ENCODE assay signal across 1 cellular context in genomic region chr17:17043668-17044226, GRCh38.
TF ChIP-seq lines count a peak whose summit lies in the region.

No MANE protein-coding gene starts in this region.

TF ChIP-seq in GM23338, 12 proteins besides CTCF, POLR2A, EP300 and RAD21 (continued from another document):
- TF ChIP-seq, protein P1, sequence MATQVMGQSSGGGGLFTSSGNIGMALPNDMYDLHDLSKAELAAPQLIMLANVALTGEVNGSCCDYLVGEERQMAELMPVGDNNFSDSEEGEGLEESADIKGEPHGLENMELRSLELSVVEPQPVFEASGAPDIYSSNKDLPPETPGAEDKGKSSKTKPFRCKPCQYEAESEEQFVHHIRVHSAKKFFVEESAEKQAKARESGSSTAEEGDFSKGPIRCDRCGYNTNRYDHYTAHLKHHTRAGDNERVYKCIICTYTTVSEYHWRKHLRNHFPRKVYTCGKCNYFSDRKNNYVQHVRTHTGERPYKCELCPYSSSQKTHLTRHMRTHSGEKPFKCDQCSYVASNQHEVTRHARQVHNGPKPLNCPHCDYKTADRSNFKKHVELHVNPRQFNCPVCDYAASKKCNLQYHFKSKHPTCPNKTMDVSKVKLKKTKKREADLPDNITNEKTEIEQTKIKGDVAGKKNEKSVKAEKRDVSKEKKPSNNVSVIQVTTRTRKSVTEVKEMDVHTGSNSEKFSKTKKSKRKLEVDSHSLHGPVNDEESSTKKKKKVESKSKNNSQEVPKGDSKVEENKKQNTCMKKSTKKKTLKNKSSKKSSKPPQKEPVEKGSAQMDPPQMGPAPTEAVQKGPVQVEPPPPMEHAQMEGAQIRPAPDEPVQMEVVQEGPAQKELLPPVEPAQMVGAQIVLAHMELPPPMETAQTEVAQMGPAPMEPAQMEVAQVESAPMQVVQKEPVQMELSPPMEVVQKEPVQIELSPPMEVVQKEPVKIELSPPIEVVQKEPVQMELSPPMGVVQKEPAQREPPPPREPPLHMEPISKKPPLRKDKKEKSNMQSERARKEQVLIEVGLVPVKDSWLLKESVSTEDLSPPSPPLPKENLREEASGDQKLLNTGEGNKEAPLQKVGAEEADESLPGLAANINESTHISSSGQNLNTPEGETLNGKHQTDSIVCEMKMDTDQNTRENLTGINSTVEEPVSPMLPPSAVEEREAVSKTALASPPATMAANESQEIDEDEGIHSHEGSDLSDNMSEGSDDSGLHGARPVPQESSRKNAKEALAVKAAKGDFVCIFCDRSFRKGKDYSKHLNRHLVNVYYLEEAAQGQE (IDR thresholded peaks at IDR 0.05; ENCODE audit: unreplicated experiment): no peak
- no peak for TF ChIP-seq ZNF114 (CRISPR knock-in tag; IDR thresholded peaks at IDR 0.05)
- TF ChIP-seq JUNB (IDR thresholded peaks at IDR 0.05; ENCODE audit: unreplicated experiment): no peak
- TF ChIP-seq, protein P2, sequence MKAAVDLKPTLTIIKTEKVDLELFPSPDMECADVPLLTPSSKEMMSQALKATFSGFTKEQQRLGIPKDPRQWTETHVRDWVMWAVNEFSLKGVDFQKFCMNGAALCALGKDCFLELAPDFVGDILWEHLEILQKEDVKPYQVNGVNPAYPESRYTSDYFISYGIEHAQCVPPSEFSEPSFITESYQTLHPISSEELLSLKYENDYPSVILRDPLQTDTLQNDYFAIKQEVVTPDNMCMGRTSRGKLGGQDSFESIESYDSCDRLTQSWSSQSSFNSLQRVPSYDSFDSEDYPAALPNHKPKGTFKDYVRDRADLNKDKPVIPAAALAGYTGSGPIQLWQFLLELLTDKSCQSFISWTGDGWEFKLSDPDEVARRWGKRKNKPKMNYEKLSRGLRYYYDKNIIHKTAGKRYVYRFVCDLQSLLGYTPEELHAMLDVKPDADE (IDR thresholded peaks at IDR 0.05): no peak
